Comparison of ENCODE assay signal across 11 cellular contexts in the genomic region with DNA sequence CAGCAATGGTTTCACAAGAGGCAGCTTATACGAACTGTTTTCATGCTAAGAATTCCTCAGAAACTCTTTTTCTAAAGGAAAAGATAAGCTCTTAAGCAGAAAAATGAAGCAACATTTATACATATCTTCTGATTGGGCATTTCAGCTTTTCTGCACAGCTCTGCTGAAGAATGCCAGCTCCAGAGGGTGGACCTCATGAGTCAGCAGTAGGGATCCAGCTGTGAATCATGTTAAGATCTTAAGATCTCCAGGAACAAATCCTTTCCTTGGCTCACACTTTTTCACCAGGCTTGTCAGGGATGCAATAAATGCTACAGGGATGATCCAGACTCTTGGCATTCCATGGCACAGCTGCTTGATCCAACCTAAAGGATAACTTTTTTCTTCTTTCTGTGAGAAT.
DNase-seq lines count a peak whose midpoint lies in the region; ATAC-seq, FAIRE-seq and TF ChIP-seq lines count a peak whose summit lies in the region.
"Had no signal": no experiment of that assay in that cellular context is flagged by ENCODE, and none has a peak within 500 bp of the region (broad histone marks: within the 10 kb centered on the region; RNA-seq: fewer than 3 reads in every experiment).

No MANE protein-coding gene starts in this region.

- H3K27ac Mint-ChIP-seq in activated CD8-positive, alpha-beta T cell treated with anti-CD3 and anti-CD28 coated beads, Interleukin-2, amount 10 ng/mL, durations not matched to agents 7 days and 5 days, result no peak overlapping the region
- H3K27ac Mint-ChIP-seq: stimulated activated naive CD8-positive, alpha-beta T cell treated with anti-CD3 and anti-CD28 coated beads, Interleukin-15, Interleukin-2, amounts not matched to agents 100 ng/mL and 50 ng/mL, for 24 hours had no signal

- no peaks in the 10 kb centered on the region for H4K20me1 ChIP-seq in H1 (replicated peaks in 1 of 2; ENCODE audit: control insufficient read depth in 1 of 2, insufficient read depth in 2 of 2, low read length in 2 of 2)

- H3K9me3 ChIP-seq in H1 (ENCODE audit: insufficient read depth in 2 of 2, low read depth in 1 of 2, low read length in 1 of 2), result peaks cover 3% of the 10 kb centered on the region in 2 experiments; a peak in 2 of 4 replicates
- H3K9me3 ChIP-seq in mesodermal cell (ENCODE audit: control insufficient read depth, low read length), result peaks cover 6% of the 10 kb centered on the region
- H3K9me3 ChIP-seq: colonic mucosa had no signal

- no peak overlapping the region for H3K4me2 ChIP-seq in H1 (ENCODE audit: insufficient read depth in 1 of 2, low read depth in 2 of 2, low read length in 2 of 2)

- no peak for TF ChIP-seq RAD21 in H1 (IDR thresholded peaks at IDR 0.05 in 1 of 2, conservative IDR thresholded peaks at IDR 0.05 in 1 of 2; ENCODE audit: low read depth in 2 of 2, low read length in 2 of 2)

- H2BK120ac ChIP-seq in H1 (replicated peaks; ENCODE audit: low read depth, low read length), result no peak overlapping the region

- no peak overlapping the region for H2BK5ac ChIP-seq in H1 (ENCODE audit: low read depth, low read length)

- no peaks in the 10 kb centered on the region for H3K36me3 Mint-ChIP-seq in activated CD8-positive, alpha-beta T cell treated with anti-CD3 and anti-CD28 coated beads, Interleukin-2, amount 10 ng/mL, durations not matched to agents 7 days and 5 days (ENCODE audit: low read depth)

- POLR2A ChIA-PET in H1 (lab: Charles Lee; ENCODE audit: partially characterized antibody), result no interaction called here
- POLR2A ChIA-PET in activated CD8-positive, alpha-beta T cell treated with anti-CD3 and anti-CD28 coated beads, Interleukin-2, amount 10 ng/mL, durations not matched to agents 7 days and 5 days (lab: Charles Lee), result no interaction called here

- H3K27ac ChIP-seq in H1 (ENCODE audit: low read depth, low read length) (no peak overlapping the region), mesodermal cell (ENCODE audit: low read depth, low read length, severe bottlenecking) (peak overlapping the region; percentile 89)
- H3K27ac ChIP-seq: colonic mucosa had no signal

- CTCF ChIA-PET in H1 (lab: Charles Lee; ENCODE audit: partially characterized antibody), result interaction anchor here (1.3 to 3.0 kb wide), 4 partner anchors 43 to 61 kb away, joined by 3 to 13 read pairs (median 4); no protein-coding TSS in a partner anchor
- CTCF ChIA-PET in activated CD8-positive, alpha-beta T cell treated with anti-CD3 and anti-CD28 coated beads, Interleukin-2, amount 10 ng/mL, durations not matched to agents 7 days and 5 days (lab: Charles Lee), result interaction anchor here (0.7 to 1.4 kb wide), 2 partner anchors 185 to 917 kb away, joined by 3 to 4 read pairs; no protein-coding TSS in a partner anchor

- 0 out of 2 replicates have a peak overlapping the region, but pooled peaks have one; percentile 55 for H2BK15ac ChIP-seq in H1 (ENCODE audit: low read length)

- H3K36me3 ChIP-seq in H1 (ENCODE audit: control insufficient read depth in 2 of 4, insufficient read depth in 4 of 4, low read length in 3 of 4), result no peaks in the 10 kb centered on the region
- H3K36me3 ChIP-seq in mesodermal cell (ENCODE audit: control insufficient read depth, insufficient read depth, low read length), result no peaks in the 10 kb centered on the region
- H3K36me3 ChIP-seq: colonic mucosa had no signal

- no peak overlapping the region for H3K4ac ChIP-seq in H1 (replicated peaks; ENCODE audit: insufficient read length, low read depth, low read length)

- WGBS in H1 (ENCODE audit: extremely low coverage in 1 of 2, insufficient coverage in 1 of 2, insufficient read length in 1 of 2, insufficient replicate concordance in 2 of 2, low coverage in 1 of 2, low lambda C conversion rate in 2 of 2, missing lambda C conversion rate in 1 of 2), 2 experiments, result 71% methylated on average over 1 of the region's 1 CpG; no CpG with 5 or more reads in 1 of the 2 experiments
- no CpG with 5 or more reads among the region's 1 CpG for WGBS in mesodermal cell (ENCODE audit: insufficient coverage in 2 of 2), 2 experiments

- no peak overlapping the region for H3K14ac ChIP-seq in H1 (ENCODE audit: insufficient read length)

- H3K56ac ChIP-seq in H1 (replicated peaks; ENCODE audit: insufficient read length, low read depth, low read length), result no peak overlapping the region

- no peak for TF ChIP-seq EP300 in H1 (IDR thresholded peaks at IDR 0.05; ENCODE audit: borderline replicate concordance in 1 of 2, low read depth in 2 of 2, low read length in 2 of 2)

- H3K9me3 Mint-ChIP-seq in activated CD8-positive, alpha-beta T cell treated with anti-CD3 and anti-CD28 coated beads, Interleukin-2, amount 10 ng/mL, durations not matched to agents 7 days and 5 days (ENCODE audit: insufficient read depth), result no peaks in the 10 kb centered on the region
- H3K9me3 Mint-ChIP-seq: stimulated activated naive CD8-positive, alpha-beta T cell treated with anti-CD3 and anti-CD28 coated beads, Interleukin-15, Interleukin-2, amounts not matched to agents 100 ng/mL and 50 ng/mL, for 24 hours had no signal

- H3K4me3 ChIP-seq in H1 (ENCODE audit: extremely low read depth in 1 of 4, insufficient read depth in 2 of 4, low read depth in 3 of 4, low read length in 4 of 4) (no peak overlapping the region), mesodermal cell (ENCODE audit: extremely low read depth, insufficient read depth, low read length, poor library complexity, severe bottlenecking) (no peak overlapping the region)
- H3K4me3 ChIP-seq: colonic mucosa had no signal

- ATAC-seq in HG02642 (IDR thresholded peaks at IDR 0.05; ENCODE audit: poor library complexity, unreplicated experiment) (no peak), GM19452 (IDR thresholded peaks at IDR 0.05; ENCODE audit: unreplicated experiment) (no peak)
- no peak for ATAC-seq in activated CD8-positive, alpha-beta T cell treated with anti-CD3 and anti-CD28 coated beads, Interleukin-2, amount 10 ng/mL, durations not matched to agents 7 days and 5 days
- ATAC-seq: HepG2 had no signal

- H4K91ac ChIP-seq in H1 (replicated peaks; ENCODE audit: insufficient read length, low read length), result no peak overlapping the region

- no peak for TF ChIP-seq POLR2A in H1 (IDR thresholded peaks at IDR 0.05; ENCODE audit: control extremely low read depth in 1 of 2, low read depth in 2 of 2, low read length in 2 of 2)

- peaks cover 0 to 13% (median 4%) of the 10 kb centered on the region in 4 experiments; a peak in 5 of 7 replicates for H3K4me1 ChIP-seq in H1 (replicated peaks in 1 of 4; ENCODE audit: control insufficient read depth in 3 of 4, insufficient read depth in 4 of 4, low read length in 3 of 4)
- H3K4me1 ChIP-seq in mesodermal cell (ENCODE audit: control insufficient read depth, insufficient read depth, low read length, poor library complexity, severe bottlenecking), result peaks cover 21% of the 10 kb centered on the region
- H3K4me1 ChIP-seq: colonic mucosa had no signal

- H3K9ac ChIP-seq in H1 (replicated peaks in 1 of 4; ENCODE audit: extremely low read depth in 1 of 4, low read depth in 3 of 4, low read length in 3 of 4), result no peak overlapping the region

- DNase-seq in Daoy (ENCODE audit: low read depth) (peak; percentile 73), MV-4-11 (lab: John Stamatoyannopoulos, UW) (peak; percentile 78), H1 (ENCODE audit: low read depth in 1 of 2, low spot score in 2 of 2) (no peak), GOT3 (lab: John Stamatoyannopoulos, UW) (no peak)
- no peak for DNase-seq in activated CD8-positive, alpha-beta T cell treated with anti-CD3 and anti-CD28 coated beads, Interleukin-2, amount 10 ng/mL, durations not matched to agents 7 days and 5 days
- DNase-seq: colonic mucosa had no signal

- TF ChIP-seq CTCF in H1 (IDR thresholded peaks at IDR 0.05; ENCODE audit: control extremely low read depth in 1 of 3, insufficient read depth in 1 of 3, low read depth in 1 of 3, low read length in 3 of 3), result no peak

- no peak overlapping the region for H2AK5ac ChIP-seq in H1 (ENCODE audit: low read depth, low read length)

- no peak overlapping the region for H4K5ac ChIP-seq in H1 (ENCODE audit: insufficient read length, low read depth, low read length)

- H3K79me2 ChIP-seq in H1 (ENCODE audit: control insufficient read depth in 1 of 2, insufficient read depth in 2 of 2, low read length in 2 of 2), result no peaks in the 10 kb centered on the region

- no peak overlapping the region for H3K23ac ChIP-seq in H1 (ENCODE audit: insufficient read length)

- FAIRE-seq in H1 (lab: Jason Lieb, UNC), result no peak
- FAIRE-seq: HepG2 had no signal

- H2BK20ac ChIP-seq in H1 (ENCODE audit: low read length), result no peak overlapping the region

- 0 out of 2 replicates have a peak overlapping the region, but pooled peaks have one; percentile 46 for H2AFZ ChIP-seq in H1 (ENCODE audit: low read length)

- no peaks in the 10 kb centered on the region for H3K23me2 ChIP-seq in H1 (ENCODE audit: low read depth, low read length)

- H3K27me3 ChIP-seq in H1 (replicated peaks in 1 of 4; ENCODE audit: control insufficient read depth in 3 of 4, extremely low read depth in 1 of 4, insufficient read depth in 3 of 4, low read length in 3 of 4), result no peaks in the 10 kb centered on the region
- H3K27me3 ChIP-seq: colonic mucosa had no signal

- no peak overlapping the region for H2BK12ac ChIP-seq in H1 (ENCODE audit: low read depth, low read length)

- H3K27me3 Mint-ChIP-seq in activated CD8-positive, alpha-beta T cell treated with anti-CD3 and anti-CD28 coated beads, Interleukin-2, amount 10 ng/mL, durations not matched to agents 7 days and 5 days (ENCODE audit: low read depth), result peaks cover 18% of the 10 kb centered on the region
- H3K27me3 Mint-ChIP-seq: stimulated activated naive CD8-positive, alpha-beta T cell treated with anti-CD3 and anti-CD28 coated beads, Interleukin-15, Interleukin-2, amounts not matched to agents 100 ng/mL and 50 ng/mL, for 24 hours had no signal

- no peaks in the 10 kb centered on the region for H3K79me1 ChIP-seq in H1 (ENCODE audit: low read depth, low read length)

- peaks cover 4% of the 10 kb centered on the region for H3K4me1 Mint-ChIP-seq in activated CD8-positive, alpha-beta T cell treated with anti-CD3 and anti-CD28 coated beads, Interleukin-2, amount 10 ng/mL, durations not matched to agents 7 days and 5 days (ENCODE audit: low read depth)

- H3K4me3 Mint-ChIP-seq in activated CD8-positive, alpha-beta T cell treated with anti-CD3 and anti-CD28 coated beads, Interleukin-2, amount 10 ng/mL, durations not matched to agents 7 days and 5 days, result no peak overlapping the region
- H3K4me3 Mint-ChIP-seq: stimulated activated naive CD8-positive, alpha-beta T cell treated with anti-CD3 and anti-CD28 coated beads, Interleukin-15, Interleukin-2, amounts not matched to agents 100 ng/mL and 50 ng/mL, for 24 hours had no signal

- no peak overlapping the region for H3K18ac ChIP-seq in H1 (ENCODE audit: extremely low read depth, low read length)

- no peak overlapping the region for H4K8ac ChIP-seq in H1 (ENCODE audit: extremely low read depth, insufficient read depth, low read length)

TF ChIP-seq in H1, 55 proteins besides CTCF, POLR2A, EP300 and RAD21 (continues in another document):
- TF ChIP-seq CBX8 (IDR thresholded peaks at IDR 0.05; ENCODE audit: borderline replicate concordance, low read depth, low read length), result no peak
- TF ChIP-seq CBX5 (IDR thresholded peaks at IDR 0.05; ENCODE audit: low read depth, low read length), result no peak
- TF ChIP-seq PHF8 (conservative IDR thresholded peaks at IDR 0.05; ENCODE audit: low read depth, low read length), result no peak
- TF ChIP-seq SP2 (IDR thresholded peaks at IDR 0.05; ENCODE audit: low read length), result no peak

Comparison
In these comparisons a context has a peak if more than half of its experiments do, and no peak if none do; other contexts are left out.
1. DNase-seq: peak in Daoy (single experiment) and MV-4-11 (single experiment); none in H1 (0 of 2), GOT3 (single experiment) and activated CD8-positive, alpha-beta T cell treated with anti-CD3 and anti-CD28 coated beads, Interleukin-2, amount 10 ng/mL, durations not matched to agents 7 days and 5 days (single experiment).